8 cellular contexts compared by ENCODE assay signal in the genomic region with DNA sequence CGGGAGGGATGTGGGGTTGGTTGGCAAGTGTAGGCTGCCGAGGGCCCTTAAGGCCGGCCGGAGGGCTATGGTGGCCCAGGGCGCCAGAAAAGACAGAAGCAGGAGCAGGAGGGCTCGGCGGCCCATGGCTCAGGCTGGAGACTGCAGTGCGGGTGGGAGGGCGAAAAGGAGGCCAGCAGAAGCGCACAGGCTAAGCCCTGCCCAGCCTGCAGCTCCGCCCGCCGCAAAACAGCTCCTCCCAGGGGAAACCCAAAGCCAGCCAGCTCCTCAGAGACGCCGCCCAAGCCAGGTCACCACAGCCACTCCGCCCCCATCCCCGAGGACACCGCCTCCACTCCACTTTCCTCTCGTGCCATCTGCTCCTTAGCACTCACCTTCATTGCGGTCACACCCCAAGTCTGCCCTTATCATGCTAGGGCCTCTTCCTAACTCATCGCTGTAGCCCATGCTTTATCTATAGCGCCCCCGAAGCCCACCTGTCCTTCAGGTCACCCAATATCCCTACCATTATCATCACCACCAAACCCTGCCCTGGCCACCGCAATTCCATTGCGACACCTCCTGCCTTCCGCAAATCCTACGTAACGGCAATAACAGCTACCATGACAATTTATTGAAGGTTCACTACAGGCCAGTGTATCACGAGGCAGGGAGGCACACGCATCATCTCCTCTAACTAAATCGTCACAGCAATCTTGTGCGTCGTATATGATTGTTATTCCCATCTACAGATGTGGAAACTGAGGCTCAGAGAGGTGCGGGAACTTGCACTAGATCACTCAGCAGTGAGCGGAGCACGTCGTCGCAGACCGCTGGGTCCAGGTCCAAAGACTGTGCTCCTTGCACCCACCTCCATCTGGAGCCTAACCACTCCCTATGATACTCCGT. TPM values are rescaled to one million over a fixed set of nuclear protein-coding genes. Genes with fewer than 3 reads are reported as not detected.
DNase-seq lines count a peak whose midpoint lies in the region; ATAC-seq and TF ChIP-seq lines count a peak whose summit lies in the region.

TSS of gene PRCP (minus strand) at position 154 of the 888 bp plus-strand sequence. CDS start at position 126, 28 bp downstream.

- intact Hi-C loops in colonic mucosa (cut with DNase I) = no loop called here
- intact Hi-C loops in left colon (cut with DNase I, micrococcal nuclease) = loop anchor here in 1 of 2 donors (10.0 kb wide), 3 partner anchors 174 to 354 kb away; partner anchors contain the start of genes ANKRD42 and RAB30

- DNase-seq in Ammon's horn (ENCODE audit: low spot score) (peak; percentile 93), NCI-H524 (lab: John Stamatoyannopoulos, UW) (peak; percentile 88 to 96), colonic mucosa (peak; percentile 98), left colon (peak; percentile 96 to 99)
- DNase-seq in activated CD4-positive, alpha-beta T cell treated with anti-CD3 and anti-CD28 coated beads for 48 hours = peak; percentile 96
- DNase-seq in stimulated activated CD4-positive, alpha-beta T cell treated with anti-CD3 and anti-CD28 coated beads, Interleukin-1b, Interleukin-23, amount 100 ng/mL, for 48 hours = peak; percentile 95

- no peaks in the 10 kb centered on the region for H3K9me3 ChIP-seq in colonic mucosa

- no peak for TF ChIP-seq CTCF in colonic mucosa (IDR thresholded peaks at IDR 0.05)

- H3K4me3 ChIP-seq in colonic mucosa = peak within 1 kb of the TSS; percentile 60

- H3K4me1 ChIP-seq in colonic mucosa = peaks cover 3% of the 10 kb centered on the region

- no peaks in the 10 kb centered on the region for H3K36me3 ChIP-seq in colonic mucosa

- no peaks in the 10 kb centered on the region for H3K27me3 ChIP-seq in colonic mucosa

- peak within 1 kb of the TSS; percentile 93 for H3K27ac ChIP-seq in colonic mucosa

- peak; percentile 82 for TF ChIP-seq POLR2A in GM19193 (IDR thresholded peaks at IDR 0.05; ENCODE audit: extremely low read depth, insufficient read depth, insufficient read length)

- ATAC-seq in HG03439 (IDR thresholded peaks at IDR 0.05; ENCODE audit: unreplicated experiment) (peak; percentile 85), left colon (peak; percentile 89)

- H3K9ac ChIP-seq in colonic mucosa (ENCODE audit: low read depth in 2 of 2, low read length in 2 of 2) = peak within 1 kb of the TSS; percentile 93 to 96

RNA-seq across cellular contexts. Expression of gene PRCP, which starts in this region (rescaled TPM):
- total RNA-seq in colonic mucosa (10 to 100 TPM; 24.9 to 41.3 TPM), left colon (10 to 100 TPM; 27.4 to 47.9 TPM)

Comparison
In these comparisons a context has a peak if more than half of its experiments do, and no peak if none do; other contexts are left out.
1. Peak in every context shown above with its lines: DNase-seq, ATAC-seq, H3K4me3 ChIP-seq and H3K27ac ChIP-seq.